Comparison of ENCODE assay signal across 9 cellular contexts in the genomic region with DNA sequence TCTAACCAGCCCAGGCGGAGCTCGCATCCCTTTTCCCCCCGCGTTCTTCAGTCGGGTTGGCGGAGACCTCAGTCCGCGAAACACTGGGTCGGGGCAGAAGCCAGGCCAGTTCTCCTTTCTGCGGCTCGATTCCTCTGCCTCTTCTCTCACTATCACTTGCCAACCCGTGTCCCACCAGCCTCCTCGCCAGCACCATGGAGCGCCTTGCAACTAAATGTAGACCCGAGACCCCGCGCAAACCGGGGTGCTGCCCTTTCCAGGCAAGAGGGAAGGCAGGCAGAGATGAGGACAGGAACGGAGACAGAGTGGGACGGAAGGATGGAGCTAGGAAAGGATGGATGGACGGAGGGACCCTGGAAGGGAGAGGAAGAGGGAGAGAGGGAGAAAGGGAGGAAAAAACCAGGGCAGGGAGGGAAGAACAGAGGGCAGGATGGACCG. TPM values are rescaled to one million over a fixed set of nuclear protein-coding genes. Genes with fewer than 3 reads are reported as not detected.
DNase-seq lines count a peak whose midpoint lies in the region; ATAC-seq and TF ChIP-seq lines count a peak whose summit lies in the region.
"Not testable (repeated sequence)": the region's sequence is repeated elsewhere in the genome, so short reads cannot be mapped to it uniquely, and the experiment has no call there.
"Had no signal": no experiment of that assay in that cellular context is flagged by ENCODE, and none has a peak within 500 bp of the region (broad histone marks: within the 10 kb centered on the region; RNA-seq: fewer than 3 reads in every experiment).

No MANE protein-coding gene starts in this region.

- peak overlapping the region; percentile 67 for H3K4me3 Mint-ChIP-seq in endodermal cell
- H3K4me3 Mint-ChIP-seq in mesothelial cell of epicardium, result peak overlapping the region; percentile 73

- not testable (repeated sequence) for H3K9me3 ChIP-seq in NT2/D1 (ENCODE audit: insufficient read depth, low read length); adipocyte (ENCODE audit: control insufficient read depth, low read length); right cardiac atrium (ENCODE audit: control insufficient read depth, low read length)
- H3K9me3 ChIP-seq in endodermal cell (ENCODE audit: control insufficient read depth, low read length), result peaks cover 10% of the 10 kb centered on the region

- not testable (repeated sequence) for H3K36me3 ChIP-seq in NT2/D1 (ENCODE audit: insufficient read depth, insufficient read length, low read length); adipocyte (ENCODE audit: control insufficient read depth, insufficient read depth, low read length, severe bottlenecking); endodermal cell (ENCODE audit: control insufficient read depth, insufficient read depth, low read length)

- not testable (repeated sequence) for H3K4me3 ChIP-seq in GM12865 (ENCODE audit: low read depth, low read length); right cardiac atrium (ENCODE audit: low read length)
- peak overlapping the region; percentile 37 for H3K4me3 ChIP-seq in NT2/D1 (ENCODE audit: insufficient read length, low read depth)
- H3K4me3 ChIP-seq in adipocyte (ENCODE audit: low read length), result peak overlapping the region; percentile 73
- H3K4me3 ChIP-seq in endodermal cell (ENCODE audit: low read length), result peak overlapping the region; percentile 82

- H3K4me1 Mint-ChIP-seq in endodermal cell, result peaks cover 15% of the 10 kb centered on the region
- peaks cover 29% of the 10 kb centered on the region for H3K4me1 Mint-ChIP-seq in mesothelial cell of epicardium

- H3K27ac ChIP-seq in endodermal cell (ENCODE audit: low read depth, low read length); right cardiac atrium (ENCODE audit: low read length): not testable (repeated sequence)

- H3K27me3 ChIP-seq in NT2/D1 (ENCODE audit: insufficient read depth, insufficient read length) (peaks cover 74% of the 10 kb centered on the region), endodermal cell (ENCODE audit: control insufficient read depth, insufficient read depth, low read length, poor library complexity, severe bottlenecking) (peaks cover 73% of the 10 kb centered on the region)
- H3K27me3 ChIP-seq in adipocyte (replicated peaks; ENCODE audit: control insufficient read depth, insufficient read depth, low read length); right cardiac atrium (ENCODE audit: control insufficient read depth, insufficient read depth): not testable (repeated sequence)

- H3K27ac Mint-ChIP-seq in endodermal cell, mesothelial cell of epicardium: not testable (repeated sequence)

- H3K4me1 ChIP-seq in NT2/D1 (ENCODE audit: insufficient read depth, insufficient read length); adipocyte (ENCODE audit: control insufficient read depth, insufficient read depth, low read length); endodermal cell (ENCODE audit: control insufficient read depth, insufficient read depth, low read length); right cardiac atrium (ENCODE audit: control insufficient read depth, insufficient read depth, low read length): not testable (repeated sequence)

- intact Hi-C loops in right cardiac atrium (cut with DNase I); sciatic nerve (cut with DNase I): not testable (repeated sequence)

- H3K9me3 Mint-ChIP-seq in endodermal cell (peaks cover 48% of the 10 kb centered on the region), mesothelial cell of epicardium (peaks cover 16% of the 10 kb centered on the region)

- DNase-seq in GM12865 (ENCODE audit: low read depth), result peak; percentile 80
- not testable (repeated sequence) for DNase-seq in NT2/D1 (ENCODE audit: low read depth, low spot score); mesothelial cell of epicardium (ENCODE audit: low spot score in 2 of 2, unreplicated experiment in 2 of 2); sciatic nerve (ENCODE audit: low spot score)
- DNase-seq in adipocyte (ENCODE audit: low read depth), result peak; percentile 77
- DNase-seq in endodermal cell, result peak; percentile 86
- peak in 2 of 3 donors; percentile 20 to 49 for DNase-seq in right cardiac atrium

- 19 to 26% methylated on average over 19 to 22 of the region's 22 CpGs for WGBS in endodermal cell (ENCODE audit: insufficient coverage in 1 of 2, insufficient read length in 1 of 2), 2 experiments
- 22% methylated on average over 22 of the region's 22 CpGs for WGBS in right cardiac atrium

- peaks cover 11% of the 10 kb centered on the region for H3K36me3 Mint-ChIP-seq in endodermal cell (ENCODE audit: low read depth)
- H3K36me3 Mint-ChIP-seq in mesothelial cell of epicardium, result not testable (repeated sequence)

- TF ChIP-seq CTCF in GM12865 (IDR thresholded peaks at IDR 0.05; ENCODE audit: insufficient read depth, low read depth, low read length, missing control alignments); endodermal cell (conservative IDR thresholded peaks at IDR 0.05); mesothelial cell of epicardium (IDR thresholded peaks at IDR 0.05; ENCODE audit: unreplicated experiment): not testable (repeated sequence)

- not testable (repeated sequence) for H3K9ac ChIP-seq in NT2/D1 (ENCODE audit: insufficient read length, low read depth); endodermal cell (ENCODE audit: extremely low read depth, low read length, poor library complexity, severe bottlenecking)
- peak overlapping the region; percentile 24 for H3K9ac ChIP-seq in adipocyte (ENCODE audit: low read length)

- not testable (repeated sequence) for ATAC-seq in right cardiac atrium
- ATAC-seq in sciatic nerve, result peak; percentile 18

- H3K27me3 Mint-ChIP-seq in endodermal cell (ENCODE audit: insufficient read depth) (peaks cover 78% of the 10 kb centered on the region), mesothelial cell of epicardium (ENCODE audit: low read depth) (peaks cover 80% of the 10 kb centered on the region)

RNA-seq across cellular contexts. Expression of a gene that starts 6.3 kb away (rescaled TPM):
- total RNA-seq in endodermal cell (under 1 TPM in 1 of 2 donors, not detected in 1; 0.13 TPM), right cardiac atrium (not detected), mesothelial cell of epicardium (not detected in 3 replicates), sciatic nerve (not detected)
- polyA plus RNA-seq in endodermal cell (2013, experiment 1 of 2), result not detected
- not detected for polyA plus RNA-seq in endodermal cell (2013, experiment 2 of 2)
- polyA plus RNA-seq in right cardiac atrium, result not detected
- total RNA-seq: lung, right lobe of liver had no signal
- polyA plus RNA-seq: lung had no signal
